ENCODE assay signal across 8 cellular contexts in the genomic region with DNA sequence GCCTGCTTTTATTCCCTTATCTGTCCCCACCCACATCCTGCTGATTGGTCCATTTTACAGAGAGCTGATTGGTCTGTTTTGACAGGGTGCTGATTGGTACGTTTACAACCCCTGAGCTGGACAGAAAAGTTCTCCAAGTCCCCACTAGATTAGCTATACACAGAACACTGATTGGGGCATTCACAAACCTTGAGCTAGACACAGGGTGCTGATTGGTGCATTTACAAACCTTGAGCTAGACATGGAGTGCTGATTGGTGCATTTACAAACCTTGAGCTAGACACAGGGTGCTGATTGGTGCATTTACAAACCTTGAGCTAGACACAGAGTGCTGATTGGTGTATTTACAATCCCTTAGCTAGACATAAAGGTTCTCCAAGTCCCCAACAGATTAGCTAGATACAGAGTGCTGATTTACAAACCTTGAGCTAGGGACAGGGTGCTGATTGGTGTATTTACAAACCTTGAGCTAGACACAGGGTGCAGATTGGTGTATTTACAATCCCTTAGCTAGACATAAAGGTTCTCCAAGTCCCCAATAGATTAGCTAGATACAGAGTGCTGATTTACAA.
DNase-seq lines count a peak whose midpoint lies in the region; ATAC-seq, FAIRE-seq and TF ChIP-seq lines count a peak whose summit lies in the region.
"Not testable (repeated sequence)": the region's sequence is repeated elsewhere in the genome, so short reads cannot be mapped to it uniquely, and the experiment has no call there.

No MANE protein-coding gene starts in this region.

- peaks cover 0 to 37% (median 26%) of the 10 kb centered on the region in 4 donors for H3K4me1 Mint-ChIP-seq in CD4-positive, CD25-positive, alpha-beta regulatory T cell
- H3K4me1 Mint-ChIP-seq in T-helper 17 cell: peaks cover 24% of the 10 kb centered on the region
- H3K4me1 Mint-ChIP-seq in activated T-cell treated with anti-CD3 and anti-CD28 coated beads, Interleukin-2, amount 50 U/mL, for 24 hours (ENCODE audit: low read depth): peaks cover 29% of the 10 kb centered on the region
- H3K4me1 Mint-ChIP-seq in endodermal cell: not testable (repeated sequence)
- peaks cover 18 to 34% (median 34%) of the 10 kb centered on the region in 4 donors for H3K4me1 Mint-ChIP-seq in naive thymus-derived CD8-positive, alpha-beta T cell

- H3K9me3 Mint-ChIP-seq in CD4-positive, CD25-positive, alpha-beta regulatory T cell; activated T-cell treated with anti-CD3 and anti-CD28 coated beads, Interleukin-2, amount 50 U/mL, for 24 hours; endodermal cell; naive thymus-derived CD8-positive, alpha-beta T cell: not testable (repeated sequence)

- in situ Hi-C loops in GM12878 (cut with MboI): not testable (repeated sequence)

- not testable (repeated sequence) for H4K20me1 ChIP-seq in GM12878 (ENCODE audit: control insufficient read depth, insufficient read depth)

- TF ChIP-seq EP300 in GM12878 (IDR thresholded peaks at IDR 0.05; ENCODE audit: borderline replicate concordance in 1 of 2, control insufficient read depth in 1 of 2, low read depth in 2 of 2, low read length in 2 of 2): not testable (repeated sequence)

- H3K79me2 ChIP-seq in GM12878 (ENCODE audit: control insufficient read depth, insufficient read depth, low read length): not testable (repeated sequence)

- POLR2A ChIA-PET in GM12878 (lab: Charles Lee): not testable (repeated sequence)
- POLR2A ChIA-PET in naive thymus-derived CD8-positive, alpha-beta T cell (lab: Charles Lee): interaction anchor here (1.1 to 1.5 kb wide), 2 partner anchors 12 to 25 kb away, joined by 3 to 7 read pairs; no protein-coding TSS in a partner anchor

- 60% methylated on average over 1 of the region's 1 CpG for WGBS in GM12878 (ENCODE audit: insufficient coverage, insufficient replicate concordance, low lambda C conversion rate, missing lambda C conversion rate)
- 60 to 77% methylated on average over 1 of the region's 1 CpG for WGBS in endodermal cell (ENCODE audit: insufficient coverage in 1 of 2, insufficient read length in 1 of 2), 2 experiments

- not testable (repeated sequence) for ATAC-seq in CD4-positive, CD25-positive, alpha-beta regulatory T cell (ENCODE audit: low read depth in 2 of 2); T-helper 17 cell; GM12878; thoracic aorta (ENCODE audit: insufficient number of reproducible peaks, low FRiP score, low read depth)
- ATAC-seq in naive thymus-derived CD8-positive, alpha-beta T cell: peak in 1 of 2 donors; percentile 44

- not testable (repeated sequence) for TF ChIP-seq RAD21 in GM12878 (IDR thresholded peaks at IDR 0.05; ENCODE audit: insufficient read depth, low read depth, low read length)

- not testable (repeated sequence) for TF ChIP-seq CTCF in GM12878 (IDR thresholded peaks at IDR 0.05 in 2 of 3, conservative IDR thresholded peaks at IDR 0.05 in 1 of 3; ENCODE audit: control insufficient read depth in 2 of 3, extremely low read depth in 1 of 3, insufficient read depth in 1 of 3, low read depth in 3 of 3, low read length in 3 of 3); endodermal cell (conservative IDR thresholded peaks at IDR 0.05); thoracic aorta (IDR thresholded peaks at IDR 0.05)

- not testable (repeated sequence) for DNase-seq in CD4-positive, CD25-positive, alpha-beta regulatory T cell; T-helper 17 cell; GM12878 (ENCODE audit: low read depth, low spot score); thoracic aorta (ENCODE audit: low spot score)
- DNase-seq in HT1080 (ENCODE audit: low read depth) (peak; percentile 37), endodermal cell (peak; percentile 20)
- DNase-seq in activated T-cell treated with anti-CD3 and anti-CD28 coated beads, Interleukin-2, amount 50 U/mL, for 24 hours: peak; percentile 18
- peak in 1 of 10 donors; percentile 12 for DNase-seq in naive thymus-derived CD8-positive, alpha-beta T cell

- not testable (repeated sequence) for H3K4me2 ChIP-seq in GM12878 (ENCODE audit: control insufficient read depth, insufficient read depth)

- H3K27ac ChIP-seq in CD4-positive, CD25-positive, alpha-beta regulatory T cell (ENCODE audit: insufficient read depth, low read length, poor library complexity, severe bottlenecking); GM12878 (ENCODE audit: control insufficient read depth, insufficient read depth); endodermal cell (ENCODE audit: low read depth, low read length); thoracic aorta: not testable (repeated sequence)

- not testable (repeated sequence) for H3K27ac Mint-ChIP-seq in CD4-positive, CD25-positive, alpha-beta regulatory T cell; T-helper 17 cell; activated T-cell treated with anti-CD3 and anti-CD28 coated beads, Interleukin-2, amount 50 U/mL, for 24 hours; endodermal cell
- H3K27ac Mint-ChIP-seq in naive thymus-derived CD8-positive, alpha-beta T cell: peak overlapping the region in 3 of 10 donors; percentile 23 to 86 (median 35)

- peaks cover 15% of the 10 kb centered on the region for H3K27me3 ChIP-seq in CD4-positive, CD25-positive, alpha-beta regulatory T cell (ENCODE audit: control insufficient read depth, insufficient read depth, low read length)
- H3K27me3 ChIP-seq in GM12878 (replicated peaks in 1 of 2; ENCODE audit: control insufficient read depth in 2 of 2, insufficient read depth in 2 of 2, low read length in 1 of 2); thoracic aorta (replicated peaks; ENCODE audit: insufficient read depth): not testable (repeated sequence)
- peaks cover 60% of the 10 kb centered on the region for H3K27me3 ChIP-seq in endodermal cell (ENCODE audit: control insufficient read depth, insufficient read depth, low read length, poor library complexity, severe bottlenecking)

- CTCF ChIA-PET in GM12878 (lab: Yijun Ruan, JAX): interaction anchor here (1.3 kb wide), 1 partner anchor 56 kb away, joined by 3 read pairs; no protein-coding TSS in a partner anchor

- not testable (repeated sequence) for H3K36me3 ChIP-seq in CD4-positive, CD25-positive, alpha-beta regulatory T cell (ENCODE audit: control insufficient read depth, insufficient read depth, low read length); GM12878 (ENCODE audit: control insufficient read depth in 2 of 2, insufficient read depth in 2 of 2, low read length in 1 of 2); endodermal cell (ENCODE audit: control insufficient read depth, insufficient read depth, low read length); thoracic aorta

- not testable (repeated sequence) for H3K4me3 ChIP-seq in CD4-positive, CD25-positive, alpha-beta regulatory T cell (ENCODE audit: low read depth, low read length); GM12878; endodermal cell (ENCODE audit: low read length)
- peak overlapping the region; percentile 62 for H3K4me3 ChIP-seq in thoracic aorta

- H3K4me3 Mint-ChIP-seq in CD4-positive, CD25-positive, alpha-beta regulatory T cell: peak overlapping the region; percentile 66 to 73 (median 67)
- H3K4me3 Mint-ChIP-seq in T-helper 17 cell (peak overlapping the region; percentile 70), endodermal cell (peak overlapping the region; percentile 34)
- peak overlapping the region; percentile 29 for H3K4me3 Mint-ChIP-seq in activated T-cell treated with anti-CD3 and anti-CD28 coated beads, Interleukin-2, amount 50 U/mL, for 24 hours
- peak overlapping the region; percentile 63 to 79 (median 72) for H3K4me3 Mint-ChIP-seq in naive thymus-derived CD8-positive, alpha-beta T cell

- BruUV-seq in GM12878 (replicated peaks; lab: Mats Ljungman, UMichigan): not testable (repeated sequence)

- peaks cover 39% of the 10 kb centered on the region for H3K27me3 Mint-ChIP-seq in CD4-positive, CD25-positive, alpha-beta regulatory T cell
- H3K27me3 Mint-ChIP-seq in T-helper 17 cell: peaks cover 30% of the 10 kb centered on the region
- peaks cover 32% of the 10 kb centered on the region for H3K27me3 Mint-ChIP-seq in activated T-cell treated with anti-CD3 and anti-CD28 coated beads, Interleukin-2, amount 50 U/mL, for 24 hours
- H3K27me3 Mint-ChIP-seq in endodermal cell (ENCODE audit: insufficient read depth): peaks cover 46% of the 10 kb centered on the region
- peaks cover 7 to 28% (median 8%) of the 10 kb centered on the region in 5 donors for H3K27me3 Mint-ChIP-seq in naive thymus-derived CD8-positive, alpha-beta T cell

- RAD21 ChIA-PET in GM12878 (lab: Charles Lee; ENCODE audit: unreplicated experiment): not testable (repeated sequence)

- not testable (repeated sequence) for TF ChIP-seq POLR2A in GM12878 (IDR thresholded peaks at IDR 0.05; ENCODE audit: low read depth, low read length)

- peak; percentile 27 for FAIRE-seq in GM12878 (lab: Jason Lieb, UNC)

- H3K36me3 Mint-ChIP-seq in CD4-positive, CD25-positive, alpha-beta regulatory T cell; T-helper 17 cell (ENCODE audit: low read depth); activated T-cell treated with anti-CD3 and anti-CD28 coated beads, Interleukin-2, amount 50 U/mL, for 24 hours (ENCODE audit: low read depth); endodermal cell (ENCODE audit: low read depth); naive thymus-derived CD8-positive, alpha-beta T cell: not testable (repeated sequence)

- not testable (repeated sequence) for H2AFZ ChIP-seq in GM12878 (ENCODE audit: control insufficient read depth, low read depth, low read length)

- intact Hi-C loops in GM12878 (cut with micrococcal nuclease; ENCODE audit: unreplicated experiment): not testable (repeated sequence)

- H3K4me1 ChIP-seq in CD4-positive, CD25-positive, alpha-beta regulatory T cell (ENCODE audit: control insufficient read depth, insufficient read depth, low read length, poor library complexity, severe bottlenecking): peaks cover 17% of the 10 kb centered on the region
- not testable (repeated sequence) for H3K4me1 ChIP-seq in GM12878 (ENCODE audit: control insufficient read depth, insufficient read depth, low read length); endodermal cell (ENCODE audit: control insufficient read depth, insufficient read depth, low read length); thoracic aorta (ENCODE audit: control insufficient read depth in 1 of 2, low read depth in 2 of 2)

- SMC1A ChIA-PET in GM12878 (lab: Charles Lee; ENCODE audit: uncharacterized antibody, unreplicated experiment): not testable (repeated sequence)

- not testable (repeated sequence) for H3K9me3 ChIP-seq in CD4-positive, CD25-positive, alpha-beta regulatory T cell (ENCODE audit: control insufficient read depth in 2 of 2, low read length in 2 of 2); T-helper 17 cell (ENCODE audit: control insufficient read depth, low read length, poor library complexity, severe bottlenecking); GM12878 (replicated peaks; ENCODE audit: control insufficient read depth, insufficient read depth, low read length); endodermal cell (ENCODE audit: control insufficient read depth, low read length); thoracic aorta

- not testable (repeated sequence) for H3K9ac ChIP-seq in GM12878 (ENCODE audit: control insufficient read depth, insufficient read depth, low read length); endodermal cell (ENCODE audit: extremely low read depth, low read length, poor library complexity, severe bottlenecking)
